Comparison of ENCODE assay signal across 15 cellular contexts in genomic region chr13:23806874-23807522, GRCh38.
A peak's percentile ranks its signal among the peaks of the same experiment; 100 is the strongest.
DNase-seq lines count a peak whose midpoint lies in the region; ATAC-seq and TF ChIP-seq lines count a peak whose summit lies in the region.
"Had no signal": no experiment of that assay in that cellular context is flagged by ENCODE, and none has a peak within 500 bp of the region (broad histone marks: within the 10 kb centered on the region; RNA-seq: fewer than 3 reads in every experiment).

No MANE protein-coding gene starts in this region.

- H3K27me3 ChIP-seq in effector memory CD4-positive, alpha-beta T cell (replicated peaks; ENCODE audit: control insufficient read depth, insufficient read depth, low read length, poor library complexity, severe bottlenecking) = no peaks in the 10 kb centered on the region
- H3K27me3 ChIP-seq: sigmoid colon had no signal

- H3K9me3 Mint-ChIP-seq in mesothelial cell of epicardium = peaks cover 14% of the 10 kb centered on the region

- H3K27ac ChIP-seq in substantia nigra (ENCODE audit: low read depth, low read length, poor library complexity, severe bottlenecking) = no peak overlapping the region
- H3K27ac ChIP-seq in effector memory CD4-positive, alpha-beta T cell (ENCODE audit: insufficient read depth, low read length, poor library complexity, severe bottlenecking) = no peak overlapping the region
- H3K27ac ChIP-seq: sigmoid colon had no signal

- no peak overlapping the region for H3K4me3 ChIP-seq in effector memory CD4-positive, alpha-beta T cell (ENCODE audit: insufficient read depth, low read depth, low read length, poor library complexity, severe bottlenecking)
- H3K4me3 ChIP-seq: sigmoid colon had no signal

- no peaks in the 10 kb centered on the region for H3K27me3 Mint-ChIP-seq in mesothelial cell of epicardium (ENCODE audit: low read depth)
- H3K27me3 Mint-ChIP-seq: activated CD4-positive, alpha-beta T cell treated with anti-CD3 and anti-CD28 coated beads, Interleukin-2, amount 10 ng/mL, durations not matched to agents 7 days and 5 days had no signal

- H3K36me3 ChIP-seq in effector memory CD4-positive, alpha-beta T cell (ENCODE audit: control insufficient read depth, insufficient read depth, low read length) = no peaks in the 10 kb centered on the region

- DNase-seq in mesothelial cell of epicardium (ENCODE audit: low spot score in 2 of 2, unreplicated experiment in 2 of 2) = no peak
- no peak for DNase-seq in medulla oblongata (ENCODE audit: extremely low spot score)
- DNase-seq in substantia nigra (lab: John Stamatoyannopoulos, UW) = no peak
- DNase-seq in GF-D8 (lab: John Stamatoyannopoulos, UW) = no peak
- DNase-seq in effector memory CD4-positive, alpha-beta T cell = no peak
- DNase-seq: activated CD4-positive, alpha-beta T cell treated with anti-CD3 and anti-CD28 coated beads, Interleukin-2, amount 10 ng/mL, durations not matched to agents 7 days and 5 days; activated naive CD4-positive, alpha-beta T cell treated with anti-CD3 and anti-CD28 coated beads, Interleukin-2, amount 50 U/mL, for 16 hours; DMS 273 treated with DMSO at 0.1 percent for 48 hours; hippocampal formation; NCI-H2029 treated with DMSO at 0.1 percent for 48 hours; Right ventricle myocardium superior; sigmoid colon had no signal

- H3K27ac Mint-ChIP-seq in mesothelial cell of epicardium = peak overlapping the region; percentile 68
- H3K27ac Mint-ChIP-seq: activated CD4-positive, alpha-beta T cell treated with anti-CD3 and anti-CD28 coated beads, Interleukin-2, amount 10 ng/mL, durations not matched to agents 7 days and 5 days had no signal

- peaks cover 17% of the 10 kb centered on the region for H3K36me3 Mint-ChIP-seq in mesothelial cell of epicardium

- H3K4me1 ChIP-seq in effector memory CD4-positive, alpha-beta T cell (ENCODE audit: control insufficient read depth, insufficient read depth, low read length, poor library complexity, severe bottlenecking) = no peaks in the 10 kb centered on the region
- H3K4me1 ChIP-seq: sigmoid colon had no signal

- ATAC-seq in GM18909 (IDR thresholded peaks at IDR 0.05; ENCODE audit: poor library complexity, unreplicated experiment) (peak; percentile 22), HG02623 (IDR thresholded peaks at IDR 0.05; ENCODE audit: unreplicated experiment) (peak; percentile 22), HG03565 (IDR thresholded peaks at IDR 0.05; ENCODE audit: unreplicated experiment) (peak; percentile 13)

- H3K4me3 Mint-ChIP-seq in mesothelial cell of epicardium = no peak overlapping the region
- H3K4me3 Mint-ChIP-seq: activated CD4-positive, alpha-beta T cell treated with anti-CD3 and anti-CD28 coated beads, Interleukin-2, amount 10 ng/mL, durations not matched to agents 7 days and 5 days had no signal

- no peak for TF ChIP-seq CTCF in mesothelial cell of epicardium (IDR thresholded peaks at IDR 0.05; ENCODE audit: unreplicated experiment)

- no peaks in the 10 kb centered on the region for H3K9me3 ChIP-seq in effector memory CD4-positive, alpha-beta T cell (ENCODE audit: control insufficient read depth, low read length)
- H3K9me3 ChIP-seq: sigmoid colon had no signal

- H3K4me1 Mint-ChIP-seq in mesothelial cell of epicardium = peaks cover 41% of the 10 kb centered on the region
- H3K4me1 Mint-ChIP-seq: activated CD4-positive, alpha-beta T cell treated with anti-CD3 and anti-CD28 coated beads, Interleukin-2, amount 10 ng/mL, durations not matched to agents 7 days and 5 days had no signal
